Comparison of ENCODE assay signal across 22 cellular contexts in genomic region chr14:67746927-67747326, GRCh38. TPM values are rescaled to one million over a fixed set of nuclear protein-coding genes. Genes with fewer than 3 reads are reported as not detected.
DNase-seq lines count a peak whose midpoint lies in the region; ATAC-seq, FAIRE-seq and TF ChIP-seq lines count a peak whose summit lies in the region.
"Had no signal": no experiment of that assay in that cellular context is flagged by ENCODE, and none has a peak within 500 bp of the region (broad histone marks: within the 10 kb centered on the region; RNA-seq: fewer than 3 reads in every experiment).

No MANE protein-coding gene starts in this region.

- in situ Hi-C loops in HAP-1 (cut with MboI; ENCODE audit: low sequenced_read_pairs) = no loop called here

- no peaks in the 10 kb centered on the region for H3K79me2 ChIP-seq in hepatocyte

- no peaks in the 10 kb centered on the region for H4K20me1 ChIP-seq in hepatocyte (ENCODE audit: insufficient read depth, poor library complexity, severe bottlenecking)

- no peak for FAIRE-seq in GM18507 (lab: Jason Lieb, UNC)
- FAIRE-seq: A549, colon, H54 had no signal

- H2AFZ ChIP-seq in hepatocyte = no peak overlapping the region

- H3K27me3 ChIP-seq in hepatocyte = no peaks in the 10 kb centered on the region
- no peaks in the 10 kb centered on the region for H3K27me3 ChIP-seq in spleen (replicated peaks in 1 of 7)
- H3K27me3 ChIP-seq in HAP-1 (ENCODE audit: low read depth) = no peaks in the 10 kb centered on the region
- no peaks in the 10 kb centered on the region for H3K27me3 ChIP-seq in upper lobe of right lung

- no peak overlapping the region for H3K4me3 ChIP-seq in hepatocyte
- no peak overlapping the region for H3K4me3 ChIP-seq in spleen
- H3K4me3 ChIP-seq in HAP-1 = no peak overlapping the region
- H3K4me3 ChIP-seq in upper lobe of right lung = no peak overlapping the region
- H3K4me3 ChIP-seq: A549 had no signal

- no peaks in the 10 kb centered on the region for H3K36me3 ChIP-seq in hepatocyte (replicated peaks; ENCODE audit: insufficient read depth, low read depth)
- H3K36me3 ChIP-seq in spleen = peaks cover 0 to 61% (median 47%) of the 10 kb centered on the region in 6 donors
- peaks cover 6% of the 10 kb centered on the region; the same call in 1 of the 2 replicates for H3K36me3 ChIP-seq in HAP-1 (replicated peaks)
- H3K36me3 ChIP-seq in upper lobe of right lung = peaks cover 52% of the 10 kb centered on the region

- intact Hi-C loops in spleen (cut with DNase I; ENCODE audit: low total_unique reads) = no loop called here
- intact Hi-C loops in upper lobe of right lung (cut with DNase I) = no loop called here

- ATAC-seq in HG03045 (IDR thresholded peaks at IDR 0.05; ENCODE audit: unreplicated experiment) (peak; percentile 72), upper lobe of right lung (no peak)
- ATAC-seq: A549, left cardiac atrium, T-helper 17 cell had no signal

- no peaks in the 10 kb centered on the region for H3K9me2 ChIP-seq in hepatocyte (replicated peaks; ENCODE audit: insufficient read depth)

- H3K4me2 ChIP-seq in hepatocyte = no peak overlapping the region
- H3K4me2 ChIP-seq: A549 had no signal

- no peak for TF ChIP-seq POLR2A in spleen (IDR thresholded peaks at IDR 0.05)

- peak; percentile 5 to 13 for DNase-seq in activated CD4-positive, alpha-beta T cell treated with anti-CD3 and anti-CD28 coated beads, Interleukin-2, amount 50 U/mL, for 48 hours
- no peak for DNase-seq in activated CD4-positive, alpha-beta T cell treated with anti-CD3 and anti-CD28 coated beads, Interleukin-2, amount 50 U/mL, for 4 hours
- DNase-seq in GM18507 (ENCODE audit: extremely low spot score, insufficient read length, low read depth) = peak; percentile 17
- no peak for DNase-seq in hepatocyte (ENCODE audit: low spot score)
- no peak for DNase-seq in spleen
- DNase-seq in HAP-1 (ENCODE audit: low spot score in 2 of 2) = no peak
- no peak for DNase-seq in upper lobe of right lung
- DNase-seq: activated CD4-positive, CD25-positive, alpha-beta regulatory T cell; activated effector memory CD4-positive, alpha-beta T cell treated with Interleukin-2 at 50 U/mL for 16 hours; C1 segment of cervical spinal cord; left cardiac atrium; NCI-H2029; NCI-H510A; SIG-M5; T-helper 17 cell; trophoblast cell had no signal

- H3K9me3 ChIP-seq in hepatocyte (ENCODE audit: low read depth) = no peaks in the 10 kb centered on the region
- H3K9me3 ChIP-seq in spleen = peaks cover 0 to 8% (median 0%) of the 10 kb centered on the region in 8 donors
- no peaks in the 10 kb centered on the region for H3K9me3 ChIP-seq in HAP-1
- H3K9me3 ChIP-seq in upper lobe of right lung = no peaks in the 10 kb centered on the region
- H3K9me3 ChIP-seq: A549 had no signal

- H3K27ac ChIP-seq in hepatocyte (peak overlapping the region; percentile 40), spleen (no peak overlapping the region), upper lobe of right lung (no peak overlapping the region)
- H3K27ac ChIP-seq: A549 had no signal

- no peak for TF ChIP-seq CTCF in hepatocyte (IDR thresholded peaks at IDR 0.05; ENCODE audit: poor library complexity)
- no peak for TF ChIP-seq CTCF in spleen (IDR thresholded peaks at IDR 0.05 in 8 of 11, conservative IDR thresholded peaks at IDR 0.05 in 3 of 11)
- TF ChIP-seq CTCF in upper lobe of right lung (IDR thresholded peaks at IDR 0.05) = no peak

- H3K4me1 ChIP-seq in hepatocyte (ENCODE audit: insufficient read depth) (no peaks in the 10 kb centered on the region), spleen (no peaks in the 10 kb centered on the region), HAP-1 (no peaks in the 10 kb centered on the region), upper lobe of right lung (no peaks in the 10 kb centered on the region)
- H3K4me1 ChIP-seq: A549 had no signal

- WGBS in hepatocyte (ENCODE audit: low lambda C conversion rate, missing lambda C conversion rate) = 96% methylated on average over 1 of the region's 1 CpG
- WGBS in spleen, 5 donors = 72 to 86% (median 81%) methylated on average over 1 of the region's 1 CpG

RNA-seq across cellular contexts. Expression of gene RDH12, which starts 45.2 kb away (rescaled TPM):
- total RNA-seq in hepatocyte (1.1 and 1.5 TPM in 2 replicates), spleen (not detected), upper lobe of right lung (0.20 TPM)
- polyA plus RNA-seq in hepatocyte (0.85 and 1.7 TPM in 2 replicates), spleen (under 1 TPM in 2 of 3 donors, not detected in 1; 0.08 to 0.10 TPM)
- total RNA-seq: fibroblast of villous mesenchyme, left cardiac atrium, osteocyte, T-helper 17 cell had no signal

RNA-seq across cellular contexts. Expression of gene RDH11, which starts 51.4 kb away (rescaled TPM):
- 148 and 161 TPM in 2 replicates for total RNA-seq in hepatocyte
- polyA plus RNA-seq in hepatocyte = 164 and 173 TPM in 2 replicates
- total RNA-seq in spleen = 10 to 100 TPM; 29.6 to 49.9 (median 35.5) TPM
- polyA plus RNA-seq in spleen = 10 to 100 TPM; 18.0 to 20.9 (median 18.7) TPM
- total RNA-seq in upper lobe of right lung = 58.4 TPM

Comparison
In these comparisons a context has a peak if more than half of its experiments do, and no peak if none do; other contexts are left out.
1. DNase-seq: peak in activated CD4-positive, alpha-beta T cell treated with anti-CD3 and anti-CD28 coated beads, Interleukin-2, amount 50 U/mL, for 48 hours (2 of 2) and GM18507 (single experiment); none in activated CD4-positive, alpha-beta T cell treated with anti-CD3 and anti-CD28 coated beads, Interleukin-2, amount 50 U/mL, for 4 hours (0 of 2), hepatocyte (single experiment), spleen (single experiment), HAP-1 (0 of 2) and upper lobe of right lung (single experiment).